Comparison of ENCODE assay signal across 1 cellular context in genomic region chr1:89637496-89637895, GRCh38.
TF ChIP-seq lines count a peak whose summit lies in the region.

No MANE protein-coding gene starts in this region.

TF ChIP-seq in SK-N-SH treated with all-trans-retinoic acid at 6 μM for 48 hours, 23 proteins besides CTCF, POLR2A, EP300 and RAD21 (continued from another document):
- TF ChIP-seq CSRNP3 (CRISPR knock-in tag; IDR thresholded peaks at IDR 0.05) (no peak), TCF4 (CRISPR knock-in tag; IDR thresholded peaks at IDR 0.05; ENCODE audit: borderline replicate concordance) (no peak), ARNTL (CRISPR knock-in tag; IDR thresholded peaks at IDR 0.05; ENCODE audit: borderline replicate concordance, low read depth) (no peak), PATZ1 (CRISPR knock-in tag; IDR thresholded peaks at IDR 0.05; ENCODE audit: borderline replicate concordance) (no peak), BACH2 (CRISPR knock-in tag; IDR thresholded peaks at IDR 0.05; ENCODE audit: borderline replicate concordance) (no peak), SNAI2 (CRISPR knock-in tag; IDR thresholded peaks at IDR 0.05) (no peak), ZNF70 (CRISPR knock-in tag; IDR thresholded peaks at IDR 0.05) (no peak), TSHZ2 (CRISPR knock-in tag; IDR thresholded peaks at IDR 0.05) (no peak), CSDC2 (CRISPR knock-in tag; IDR thresholded peaks at IDR 0.05) (no peak), ZNF8 (CRISPR knock-in tag; IDR thresholded peaks at IDR 0.05) (no peak), OSR1 (CRISPR knock-in tag; IDR thresholded peaks at IDR 0.05) (no peak), PPARA (CRISPR knock-in tag; IDR thresholded peaks at IDR 0.05; ENCODE audit: borderline replicate concordance) (no peak), ISL1 (CRISPR knock-in tag; IDR thresholded peaks at IDR 0.05) (no peak)
